16 cellular contexts compared by ENCODE assay signal in genomic region chr2:39724828-39725144, GRCh38. TPM values are rescaled to one million over a fixed set of nuclear protein-coding genes. Genes with fewer than 3 reads are reported as not detected.
"Had no signal": no experiment of that assay in that cellular context is flagged by ENCODE, and none has a peak within 500 bp of the region (broad histone marks: within the 10 kb centered on the region; RNA-seq: fewer than 3 reads in every experiment).

No MANE protein-coding gene starts in this region.

- H3K36me3 Mint-ChIP-seq: activated CD8-positive, alpha-beta memory T cell treated with anti-CD3 and anti-CD28 coated beads, Interleukin-2, amount 10 ng/mL, durations not matched to agents 7 days and 5 days had no signal

- DNase-seq: activated CD4-positive, alpha-beta T cell treated with anti-CD3 and anti-CD28 coated beads, Interleukin-2, amount 50 U/mL, for 48 hours; activated CD4-positive, CD25-positive, alpha-beta regulatory T cell treated with anti-CD3 and anti-CD28 coated beads, Interleukin-2, amount 50 U/mL, for 72 hours; activated CD8-positive, alpha-beta memory T cell treated with anti-CD3 and anti-CD28 coated beads, Interleukin-2, amount 10 ng/mL, durations not matched to agents 7 days and 5 days; activated effector memory CD4-positive, alpha-beta T cell treated with anti-CD3 and anti-CD28 coated beads, Interleukin-2, amount 50 U/mL, for 16 hours; activated T-cell treated with anti-CD3 and anti-CD28 coated beads, Interleukin-2, amount 50 U/mL, for 24 hours; amygdala; effector CD4-positive, alpha-beta T cell; hippocampal formation; left colon; pancreas; SW 1271; uterus had no signal

- H3K27ac ChIP-seq: pancreas, skin epidermis, uterus had no signal

- H3K36me3 ChIP-seq: pancreas, uterus had no signal

- H3K9me3 ChIP-seq: pancreas, uterus had no signal

- H3K27me3 ChIP-seq: pancreas, uterus had no signal

- H3K4me3 Mint-ChIP-seq: activated CD8-positive, alpha-beta memory T cell treated with anti-CD3 and anti-CD28 coated beads, Interleukin-2, amount 10 ng/mL, durations not matched to agents 7 days and 5 days; activated T-cell treated with anti-CD3 and anti-CD28 coated beads, Interleukin-2, amount 50 U/mL, for 24 hours; T-helper 2 cell treated with Interferon-gamma antibody and Interleukin-4, amounts not matched to agents 5 μg/mL and 100 μg/mL, for 36 hours had no signal

- H3K27ac Mint-ChIP-seq: activated CD8-positive, alpha-beta memory T cell treated with anti-CD3 and anti-CD28 coated beads, Interleukin-2, amount 10 ng/mL, durations not matched to agents 7 days and 5 days; activated naive CD4-positive, alpha-beta T cell treated with anti-CD3 and anti-CD28 coated beads, Interleukin-2, amount 50 U/mL, for 72 hours; activated T-cell treated with anti-CD3 and anti-CD28 coated beads, Interleukin-2, amount 50 U/mL, for 24 hours; T-helper 2 cell treated with Interferon-gamma antibody and Interleukin-4, amounts not matched to agents 5 μg/mL and 100 μg/mL, for 36 hours had no signal

- H3K4me1 Mint-ChIP-seq: activated CD8-positive, alpha-beta memory T cell treated with anti-CD3 and anti-CD28 coated beads, Interleukin-2, amount 10 ng/mL, durations not matched to agents 7 days and 5 days had no signal

- H3K4me3 ChIP-seq: pancreas, skin epidermis, uterus had no signal

- ATAC-seq: activated CD8-positive, alpha-beta memory T cell treated with anti-CD3 and anti-CD28 coated beads, Interleukin-2, amount 10 ng/mL, durations not matched to agents 7 days and 5 days; activated naive CD4-positive, alpha-beta T cell treated with anti-CD3 and anti-CD28 coated beads, Interleukin-2, amount 50 U/mL, for 72 hours; left colon; pancreas had no signal

- H3K4me1 ChIP-seq: pancreas, uterus had no signal

- H3K9me3 Mint-ChIP-seq: activated naive CD4-positive, alpha-beta T cell treated with anti-CD3 and anti-CD28 coated beads, Interleukin-2, amount 50 U/mL, for 72 hours had no signal

RNA-seq across cellular contexts. Expression of gene TMEM178A, which starts 59.1 kb away (rescaled TPM):
- total RNA-seq: activated CD8-positive, alpha-beta memory T cell treated with anti-CD3 and anti-CD28 coated beads, Interleukin-2, amount 10 ng/mL, durations not matched to agents 7 days and 5 days; lung microvascular endothelial cell had no signal
